In the genomic region with DNA sequence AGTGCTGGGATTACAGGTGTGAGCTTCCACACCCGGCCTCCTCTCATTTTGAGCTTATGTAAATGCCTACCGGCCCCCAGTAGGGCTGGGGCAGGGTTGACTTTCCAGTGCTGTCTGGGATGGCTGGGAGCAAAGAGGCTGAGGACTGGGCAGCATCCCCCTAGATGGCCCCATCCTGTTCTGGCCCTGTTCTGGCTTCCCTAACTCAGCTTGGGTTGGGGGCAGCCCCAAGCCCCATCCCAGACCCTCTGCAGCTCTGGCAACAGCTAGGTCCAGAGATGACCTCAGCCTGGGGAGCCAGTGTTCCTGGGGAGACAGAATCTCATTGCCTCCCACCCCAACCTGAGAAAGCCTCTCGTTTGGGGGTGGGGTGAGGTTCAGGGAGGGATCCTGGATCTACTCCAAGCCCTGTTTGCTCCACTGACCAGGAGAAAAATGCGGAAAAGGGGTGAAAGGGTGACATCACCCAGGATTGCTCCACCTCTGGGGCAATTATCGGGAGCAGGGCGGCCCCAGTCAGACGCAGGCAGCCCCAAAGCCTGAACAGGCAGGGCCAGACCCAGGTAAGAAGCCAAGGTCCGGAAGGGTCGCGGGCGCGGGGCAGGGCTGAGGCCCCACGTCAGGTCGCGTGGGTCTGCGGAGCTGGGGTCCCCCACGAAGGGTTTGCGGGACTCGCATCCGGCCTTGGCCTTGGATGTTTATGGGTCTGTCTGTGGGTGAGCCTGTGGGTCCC, we compare ENCODE assay signal across 8 cellular contexts. TPM values are rescaled to one million over a fixed set of nuclear protein-coding genes. Genes with fewer than 3 reads are reported as not detected.
A peak's percentile ranks its signal among the peaks of the same experiment; 100 is the strongest.
DNase-seq lines count a peak whose midpoint lies in the region; ATAC-seq and TF ChIP-seq lines count a peak whose summit lies in the region.

A gene with protein sequence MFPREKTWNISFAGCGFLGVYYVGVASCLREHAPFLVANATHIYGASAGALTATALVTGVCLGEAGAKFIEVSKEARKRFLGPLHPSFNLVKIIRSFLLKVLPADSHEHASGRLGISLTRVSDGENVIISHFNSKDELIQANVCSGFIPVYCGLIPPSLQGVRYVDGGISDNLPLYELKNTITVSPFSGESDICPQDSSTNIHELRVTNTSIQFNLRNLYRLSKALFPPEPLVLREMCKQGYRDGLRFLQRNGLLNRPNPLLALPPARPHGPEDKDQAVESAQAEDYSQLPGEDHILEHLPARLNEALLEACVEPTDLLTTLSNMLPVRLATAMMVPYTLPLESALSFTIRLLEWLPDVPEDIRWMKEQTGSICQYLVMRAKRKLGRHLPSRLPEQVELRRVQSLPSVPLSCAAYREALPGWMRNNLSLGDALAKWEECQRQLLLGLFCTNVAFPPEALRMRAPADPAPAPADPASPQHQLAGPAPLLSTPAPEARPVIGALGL (plus strand): TSS at position 519 of the 733 bp plus-strand sequence. CDS start 805 bp downstream, outside the sequence.

- no peaks in the 10 kb centered on the region for H3K9me2 ChIP-seq in PC-9 (ENCODE audit: insufficient read depth)

- no peaks in the 10 kb centered on the region for H3K36me3 ChIP-seq in PC-9 (ENCODE audit: low read depth)

- H3K4me1 ChIP-seq in PC-9 (replicated peaks; ENCODE audit: insufficient read depth) = peaks cover 12% of the 10 kb centered on the region

- ATAC-seq in naive B cell (ENCODE audit: low read depth in 2 of 2) = no peak
- no peak for ATAC-seq in HG03108 (IDR thresholded peaks at IDR 0.05; ENCODE audit: unreplicated experiment)
- ATAC-seq in HG03565 (IDR thresholded peaks at IDR 0.05; ENCODE audit: unreplicated experiment) = no peak
- ATAC-seq in GM21529 (IDR thresholded peaks at IDR 0.05; ENCODE audit: unreplicated experiment) = no peak

- peaks cover 32% of the 10 kb centered on the region; the same call in 1 of the 2 replicates for H3F3A ChIP-seq in PC-9 (ENCODE audit: insufficient read depth, low read depth)

- H3K27ac ChIP-seq in PC-9 = peak within 1 kb of the TSS; percentile 87

- H3K79me2 ChIP-seq in PC-9 (ENCODE audit: low read depth) = peaks cover 19% of the 10 kb centered on the region

- intact Hi-C loops in PC-9 (cut with micrococcal nuclease; ENCODE audit: unreplicated experiment) = loop anchor here (2.0 kb wide), 1 partner anchor 16 kb away; no protein-coding TSS in a partner anchor

- peak within 1 kb of the TSS; percentile 90 for H3K4me2 ChIP-seq in PC-9

- CTCF ChIA-PET in PC-9 (lab: Charles Lee) = interaction anchor here (0.7 kb wide), 1 partner anchor 1376 kb away, joined by 10 read pairs; no protein-coding TSS in a partner anchor

- H3K27me3 ChIP-seq in PC-9 (ENCODE audit: insufficient read depth, low read depth) = no peaks in the 10 kb centered on the region

- no peaks in the 10 kb centered on the region for H3K36me3 Mint-ChIP-seq in naive B cell

- H3K27ac Mint-ChIP-seq in naive B cell = peak within 1 kb of the TSS; percentile 27 to 96 (median 79)

- H3K9me3 Mint-ChIP-seq in naive B cell = no peaks in the 10 kb centered on the region

- H2AFZ ChIP-seq in PC-9 = 0 out of 2 replicates have a peak within 1 kb of the TSS, but pooled peaks have one; percentile 58

- H3K9me3 ChIP-seq in PC-9 (ENCODE audit: insufficient read depth, low read depth) = no peaks in the 10 kb centered on the region

- DNase-seq in GM04504 (ENCODE audit: low read depth) (peak; percentile 69), PC-9 (peak; percentile 73 to 79), epithelial cell of esophagus (ENCODE audit: low read depth) (peak; percentile 79), naive B cell (no peak), SIG-M5 (lab: John Stamatoyannopoulos, UW) (no peak)

- no peaks in the 10 kb centered on the region for H3K27me3 Mint-ChIP-seq in naive B cell

- TSS peak; percentile 83 for BruUV-seq in PC-9 (replicated peaks; lab: Mats Ljungman, UMichigan)

- TF ChIP-seq CTCF in PC-9 (conservative IDR thresholded peaks at IDR 0.05) (no peak), epithelial cell of esophagus (IDR thresholded peaks at IDR 0.05; ENCODE audit: insufficient read depth, low read depth, low read length, missing control alignments) (no peak)

- H3K4me3 ChIP-seq in PC-9 = peak within 1 kb of the TSS; percentile 84
- H3K4me3 ChIP-seq in epithelial cell of esophagus (ENCODE audit: low read length) = peak within 1 kb of the TSS; percentile 61

- POLR2A ChIA-PET in PC-9 (lab: Charles Lee; ENCODE audit: unreplicated experiment) = interaction anchor here (0.6 to 1.6 kb wide), 8 partner anchors 14 to 741 kb away, joined by 3 to 17 read pairs (median 5); a partner anchor contains a TSS

- peaks cover 9 to 20% (median 17%) of the 10 kb centered on the region in 3 donors for H3K4me1 Mint-ChIP-seq in naive B cell

- H3K4me3 Mint-ChIP-seq in naive B cell = peak within 1 kb of the TSS; percentile 82 to 96 (median 90)

- peaks cover 26% of the 10 kb centered on the region for H4K20me1 ChIP-seq in PC-9 (ENCODE audit: insufficient read depth)

RNA-seq across cellular contexts. Expression of the gene that starts here (rescaled TPM):
- 137 and 142 TPM in 2 replicates for total RNA-seq in PC-9 (2021)
- polyA plus RNA-seq in naive B cell (ENCODE audit: low read depth in 6 of 6) = 10 to 100 TPM; 13.0 to 49.9 (median 26.9) TPM

Comparison
In these comparisons a context has a peak if more than half of its experiments do, and no peak if none do; other contexts are left out.
1. DNase-seq: peak in GM04504 (single experiment), PC-9 (2 of 2) and epithelial cell of esophagus (single experiment); none in naive B cell (single experiment) and SIG-M5 (single experiment).